ENCODE assay signal across 8 cellular contexts in the genomic region with DNA sequence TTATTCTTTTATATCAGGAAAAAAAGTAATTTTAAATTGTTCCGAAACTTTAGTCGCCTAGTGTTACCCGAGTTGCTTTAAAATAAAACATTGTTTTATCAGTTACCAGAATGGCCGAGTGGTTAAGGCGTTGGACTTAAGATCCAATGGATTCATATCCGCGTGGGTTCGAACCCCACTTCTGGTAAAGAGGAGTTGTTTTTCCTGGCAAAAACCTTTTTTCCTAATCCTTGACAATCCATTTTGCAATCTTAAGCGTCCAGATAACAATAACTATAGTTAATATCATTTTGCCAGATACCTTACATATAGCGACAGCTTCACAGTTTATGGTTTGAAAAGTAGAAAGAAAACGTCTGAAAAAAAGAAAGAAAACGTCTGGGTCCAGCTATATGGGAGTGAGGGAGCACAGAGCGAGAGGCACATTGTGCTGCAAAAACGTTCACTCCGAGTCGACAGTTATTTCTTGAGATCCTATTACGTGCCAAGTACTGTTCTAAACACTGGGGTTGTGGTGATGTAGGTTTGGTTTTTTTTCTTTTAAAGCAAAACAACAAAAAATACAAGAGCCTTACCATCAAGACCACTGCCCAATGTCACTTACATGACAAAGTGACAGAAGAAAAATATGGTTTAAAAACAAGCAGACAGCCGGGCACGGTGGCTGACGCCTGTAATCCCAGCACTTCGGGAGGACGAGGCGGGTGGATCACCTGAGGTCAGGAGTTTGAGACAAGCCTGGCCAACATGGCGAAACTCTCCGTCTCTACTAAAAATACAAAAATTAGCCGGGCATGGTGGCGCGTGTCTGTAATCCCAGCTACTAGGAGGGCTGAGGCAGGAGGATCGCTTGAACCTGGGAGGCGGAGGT. TPM values are rescaled to one million over a fixed set of nuclear protein-coding genes. Genes with fewer than 3 reads are reported as not detected.
DNase-seq lines count a peak whose midpoint lies in the region; ATAC-seq, FAIRE-seq and TF ChIP-seq lines count a peak whose summit lies in the region.

No MANE protein-coding gene starts in this region.

- ATAC-seq in activated B cell treated with CpG ODN at 0.5 μM for 24 hours (ENCODE audit: low read depth) = no peak
- peak; percentile 2 for ATAC-seq in foreskin keratinocyte
- peak; percentile 24 to 30 (median 25) for ATAC-seq in pancreas

- DNase-seq in Daoy (ENCODE audit: low read depth) = peak; percentile 71
- peak; percentile 49 for DNase-seq in MG63
- DNase-seq in activated B cell treated with CpG ODN at 0.5 μM for 24 hours = no peak
- peak in 1 of 2 donors; percentile 79 for DNase-seq in foreskin keratinocyte
- peak in 1 of 6 donors; percentile 45 for DNase-seq in pancreas
- no peak for DNase-seq in NCI-H1436 (lab: John Stamatoyannopoulos, UW)
- no peak for DNase-seq in small intestine
- DNase-seq in NCI-H2196 treated with DMSO at 0.1 percent for 48 hours (lab: John Stamatoyannopoulos, UW; ENCODE audit: unreplicated experiment) = no peak

- H3K36me3 ChIP-seq in MG63 (no peaks in the 10 kb centered on the region), pancreas (no peaks in the 10 kb centered on the region), small intestine (ENCODE audit: control insufficient read depth in 2 of 2, insufficient read depth in 2 of 2, low read length in 2 of 2) (no peaks in the 10 kb centered on the region)

- H3K27ac ChIP-seq in foreskin keratinocyte (peak overlapping the region; percentile 64), pancreas (peak overlapping the region in 3 of 4 donors; percentile 72 to 84 (median 76)), small intestine (ENCODE audit: low read depth in 1 of 2, low read length in 1 of 2) (no peak overlapping the region)

- CTCF ChIA-PET in activated B cell treated with CpG ODN at 0.5 μM for 24 hours (lab: Charles Lee) = interaction anchor here (1.5 kb wide), 1 partner anchor 14 kb away, joined by 4 read pairs; no protein-coding TSS in a partner anchor

- no peaks in the 10 kb centered on the region for H3K27me3 Mint-ChIP-seq in activated B cell treated with CpG ODN at 0.5 μM for 24 hours

- no peaks in the 10 kb centered on the region for H3K27me3 ChIP-seq in MG63
- no peaks in the 10 kb centered on the region for H3K27me3 ChIP-seq in foreskin keratinocyte
- no peaks in the 10 kb centered on the region for H3K27me3 ChIP-seq in pancreas
- H3K27me3 ChIP-seq in small intestine (ENCODE audit: control insufficient read depth in 2 of 2, insufficient read depth in 2 of 2, low read length in 2 of 2) = no peaks in the 10 kb centered on the region

- no peaks in the 10 kb centered on the region for H3K9me3 Mint-ChIP-seq in activated B cell treated with CpG ODN at 0.5 μM for 24 hours

- H3K36me3 Mint-ChIP-seq in activated B cell treated with CpG ODN at 0.5 μM for 24 hours (ENCODE audit: low read depth) = peaks cover 9% of the 10 kb centered on the region

- WGBS in pancreas, 2 donors = 34 to 35% methylated on average over 30 of the region's 30 CpGs
- WGBS in small intestine, 3 donors = 38 to 66% (median 61%) methylated on average over 30 of the region's 30 CpGs

- intact Hi-C loops in activated B cell treated with CpG ODN at 0.5 μM for 24 hours (cut with micrococcal nuclease) (loop anchor here (1.0 to 10.0 kb wide), 5 partner anchors 8 to 1887 kb away; a partner anchor contains a TSS), pancreas (cut with DNase I) (no loop called here)

- H3K4me3 ChIP-seq in MG63 (peak overlapping the region; percentile 55), pancreas (peak overlapping the region in 3 of 4 donors; percentile 13 to 40 (median 36)), small intestine (ENCODE audit: low read depth in 1 of 2, low read length in 2 of 2) (no peak overlapping the region)

- FAIRE-seq in pancreas (lab: Jason Lieb, UNC) = no peak
- FAIRE-seq in small intestine (lab: Jason Lieb, UNC) = no peak

- TF ChIP-seq CTCF in activated B cell treated with CpG ODN at 0.5 μM for 24 hours (IDR thresholded peaks at IDR 0.05) (no peak), foreskin keratinocyte (conservative IDR thresholded peaks at IDR 0.05) (no peak), pancreas (IDR thresholded peaks at IDR 0.05) (no peak)

- POLR2A ChIA-PET in activated B cell treated with CpG ODN at 0.5 μM for 24 hours (lab: Charles Lee) = interaction anchor here (0.6 to 3.1 kb wide), 7 partner anchors 9 to 1563 kb away, joined by 3 to 19 read pairs (median 7); a partner anchor contains a TSS

- peaks cover 44% of the 10 kb centered on the region for H3K4me1 Mint-ChIP-seq in activated B cell treated with CpG ODN at 0.5 μM for 24 hours

- H3K27ac Mint-ChIP-seq in activated B cell treated with CpG ODN at 0.5 μM for 24 hours = peak overlapping the region; percentile 94

- H3K9me3 ChIP-seq in MG63 (no peaks in the 10 kb centered on the region), pancreas (no peaks in the 10 kb centered on the region), small intestine (ENCODE audit: control insufficient read depth, low read depth) (no peaks in the 10 kb centered on the region)

- H3K4me3 Mint-ChIP-seq in activated B cell treated with CpG ODN at 0.5 μM for 24 hours = peak overlapping the region; percentile 87

- H3K4me1 ChIP-seq in foreskin keratinocyte = peaks cover 10% of the 10 kb centered on the region
- H3K4me1 ChIP-seq in pancreas = no peaks in the 10 kb centered on the region
- H3K4me1 ChIP-seq in small intestine (ENCODE audit: control insufficient read depth in 2 of 2, insufficient read depth in 1 of 2, low read depth in 1 of 2, low read length in 1 of 2) = no peaks in the 10 kb centered on the region

RNA-seq across cellular contexts. Expression of a gene that starts 40.5 kb away (rescaled TPM):
- total RNA-seq in Daoy (2014; rRNA removed; shearing (Covaris generic)) = not detected in 2 replicates
- not detected in 2 replicates for total RNA-seq in MG63 (2014; rRNA removed; shearing (Covaris generic); ENCODE audit: low replicate concordance)
- not detected in 2 replicates for total RNA-seq in activated B cell treated with CpG ODN at 0.5 μM for 24 hours
- total RNA-seq in foreskin keratinocyte = not detected in 2 replicates
- not detected in 2 replicates for polyA plus RNA-seq in foreskin keratinocyte
- not detected for total RNA-seq in pancreas
- not detected for polyA plus RNA-seq in pancreas
- not detected for polyA plus RNA-seq in small intestine

RNA-seq across cellular contexts. Expression of a gene that starts 48.5 kb away (rescaled TPM):
- not detected in 2 replicates for total RNA-seq in Daoy (2014; rRNA removed; shearing (Covaris generic))
- not detected in 2 replicates for total RNA-seq in MG63 (2014; rRNA removed; shearing (Covaris generic); ENCODE audit: low replicate concordance)
- total RNA-seq in activated B cell treated with CpG ODN at 0.5 μM for 24 hours (not detected in 2 replicates), foreskin keratinocyte (not detected in 2 replicates), pancreas (not detected)
- polyA plus RNA-seq in foreskin keratinocyte (not detected in 2 replicates), pancreas (not detected), small intestine (not detected)

Comparison
In these comparisons a context has a peak if more than half of its experiments do, and no peak if none do; other contexts are left out.
1. DNase-seq: peak in Daoy (single experiment) and MG63 (single experiment); none in activated B cell treated with CpG ODN at 0.5 μM for 24 hours (single experiment), NCI-H1436 (single experiment), small intestine (single experiment) and NCI-H2196 treated with DMSO at 0.1 percent for 48 hours (single experiment).
2. H3K4me3 ChIP-seq: peak in MG63 (single experiment) and pancreas (3 of 4); none in small intestine (0 of 2).
3. H3K27ac ChIP-seq: peak in foreskin keratinocyte (single experiment) and pancreas (3 of 4); none in small intestine (0 of 2).